ENCODE assay signal across 29 cellular contexts in genomic region chr15:88091444-88092016, GRCh38.
"Had no signal": no experiment of that assay in that cellular context is flagged by ENCODE, and none has a peak within 500 bp of the region (broad histone marks: within the 10 kb centered on the region; RNA-seq: fewer than 3 reads in every experiment).

No MANE protein-coding gene starts in this region.

- H3K27me3 Mint-ChIP-seq: activated CD4-positive, alpha-beta T cell treated with anti-CD3 and anti-CD28 coated beads, Interleukin-2, amount 10 ng/mL, durations not matched to agents 24 days and 14 days; activated naive CD8-positive, alpha-beta T cell; central memory CD8-positive, alpha-beta T cell had no signal

- H3K27ac ChIP-seq: brain microvascular endothelial cell, coronary artery, esophagus muscularis mucosa, foreskin keratinocyte, gastrocnemius medialis, heart left ventricle had no signal

- H3K36me3 Mint-ChIP-seq: activated CD4-positive, alpha-beta memory T cell treated with anti-CD3 and anti-CD28 coated beads for 36 hours; activated naive CD4-positive, alpha-beta T cell treated with anti-CD3 and anti-CD28 coated beads, Interleukin-2, amount 10 ng/mL, durations not matched to agents 7 days and 5 days; activated naive CD8-positive, alpha-beta T cell had no signal

- ATAC-seq: activated CD4-positive, alpha-beta T cell treated with anti-CD3 and anti-CD28 coated beads for 36 hours; activated T-cell treated with anti-CD3 and anti-CD28 coated beads, Interleukin-2, amount 50 U/mL, for 72 hours; foreskin keratinocyte; gastrocnemius medialis; T-helper 17 cell had no signal

- H3K4me3 ChIP-seq: coronary artery, dorsolateral prefrontal cortex, esophagus muscularis mucosa, gastrocnemius medialis, heart left ventricle had no signal

- H3K9me3 ChIP-seq: gastrocnemius medialis had no signal

- H3K27ac Mint-ChIP-seq: activated CD4-positive, alpha-beta memory T cell treated with anti-CD3 and anti-CD28 coated beads for 36 hours; activated CD4-positive, alpha-beta T cell treated with anti-CD3 and anti-CD28 coated beads for 36 hours; activated CD4-positive, alpha-beta T cell treated with anti-CD3 and anti-CD28 coated beads, Interleukin-2, amount 10 ng/mL, durations not matched to agents 24 days and 14 days; activated naive CD4-positive, alpha-beta T cell treated with anti-CD3 and anti-CD28 coated beads, Interleukin-2, amount 10 ng/mL, durations not matched to agents 7 days and 5 days; activated naive CD8-positive, alpha-beta T cell; activated T-cell treated with anti-CD3 and anti-CD28 coated beads, Interleukin-2, amount 50 U/mL, for 24 hours; activated T-cell treated with anti-CD3 and anti-CD28 coated beads, Interleukin-2, amount 50 U/mL, for 72 hours; dendritic cell treated with granulocyte-macrophage colony-stimulating factor and Interleukin-4, amounts not matched to agents 40 ng/mL and 50 ng/mL, for 4 days; T-helper 17 cell; T-helper 2 cell treated with Interferon-gamma antibody and Interleukin-4, amounts not matched to agents 5 μg/mL and 100 μg/mL, for 36 hours had no signal

- H3K4me1 Mint-ChIP-seq: activated CD4-positive, alpha-beta T cell treated with anti-CD3 and anti-CD28 coated beads for 36 hours; activated CD4-positive, alpha-beta T cell treated with anti-CD3 and anti-CD28 coated beads, Interleukin-2, amount 10 ng/mL, durations not matched to agents 24 days and 14 days; activated naive CD4-positive, alpha-beta T cell treated with anti-CD3 and anti-CD28 coated beads, Interleukin-2, amount 10 ng/mL, durations not matched to agents 7 days and 5 days; central memory CD8-positive, alpha-beta T cell; T-helper 17 cell had no signal

- DNase-seq: activated CD4-positive, alpha-beta memory T cell treated with anti-CD3 and anti-CD28 coated beads for 36 hours; activated CD4-positive, alpha-beta T cell treated with anti-CD3 and anti-CD28 coated beads for 36 hours; activated CD4-positive, alpha-beta T cell treated with anti-CD3 and anti-CD28 coated beads, Interleukin-2, amount 10 ng/mL, durations not matched to agents 24 days and 14 days; activated CD4-positive, CD25-positive, alpha-beta regulatory T cell; activated CD4-positive, CD25-positive, alpha-beta regulatory T cell treated with anti-CD3 and anti-CD28 coated beads, Interleukin-2, amount 50 U/mL, for 72 hours; activated CD8-positive, alpha-beta memory T cell treated with anti-CD3 and anti-CD28 coated beads, Interleukin-2, amount 50 U/mL, for 48 hours; activated gamma-delta T cell; activated naive CD4-positive, alpha-beta T cell; activated naive CD4-positive, alpha-beta T cell treated with anti-CD3 and anti-CD28 coated beads, Interleukin-2, amount 10 ng/mL, durations not matched to agents 7 days and 5 days; activated T-cell treated with anti-CD3 and anti-CD28 coated beads for 4 hours; activated T-cell treated with anti-CD3 and anti-CD28 coated beads, Interleukin-2, amount 50 U/mL, for 24 hours; activated T-cell treated with anti-CD3 and anti-CD28 coated beads, Interleukin-2, amount 50 U/mL, for 72 hours; amniotic stem cell; brain microvascular endothelial cell; effector memory CD4-positive, alpha-beta T cell; erythroblast; foreskin keratinocyte; gastrocnemius medialis; glutamatergic neuron; heart left ventricle; T-helper 17 cell; T1000 had no signal

- H3K9me3 Mint-ChIP-seq: activated CD4-positive, alpha-beta memory T cell treated with anti-CD3 and anti-CD28 coated beads for 36 hours; activated CD4-positive, alpha-beta T cell treated with anti-CD3 and anti-CD28 coated beads, Interleukin-2, amount 10 ng/mL, durations not matched to agents 24 days and 14 days; activated naive CD4-positive, alpha-beta T cell treated with anti-CD3 and anti-CD28 coated beads, Interleukin-2, amount 10 ng/mL, durations not matched to agents 7 days and 5 days; activated T-cell treated with anti-CD3 and anti-CD28 coated beads, Interleukin-2, amount 50 U/mL, for 24 hours; central memory CD8-positive, alpha-beta T cell; dendritic cell treated with granulocyte-macrophage colony-stimulating factor and Interleukin-4, amounts not matched to agents 40 ng/mL and 50 ng/mL, for 4 days; T-helper 2 cell treated with Interferon-gamma antibody and Interleukin-4, amounts not matched to agents 5 μg/mL and 100 μg/mL, for 36 hours had no signal

- H3K4me3 Mint-ChIP-seq: activated CD4-positive, alpha-beta memory T cell treated with anti-CD3 and anti-CD28 coated beads for 36 hours; activated CD4-positive, alpha-beta T cell treated with anti-CD3 and anti-CD28 coated beads for 36 hours; activated CD4-positive, alpha-beta T cell treated with anti-CD3 and anti-CD28 coated beads, Interleukin-2, amount 10 ng/mL, durations not matched to agents 24 days and 14 days; activated naive CD4-positive, alpha-beta T cell treated with anti-CD3 and anti-CD28 coated beads, Interleukin-2, amount 10 ng/mL, durations not matched to agents 7 days and 5 days; activated naive CD8-positive, alpha-beta T cell; activated T-cell treated with anti-CD3 and anti-CD28 coated beads, Interleukin-2, amount 50 U/mL, for 24 hours; activated T-cell treated with anti-CD3 and anti-CD28 coated beads, Interleukin-2, amount 50 U/mL, for 72 hours; central memory CD8-positive, alpha-beta T cell; dendritic cell treated with granulocyte-macrophage colony-stimulating factor and Interleukin-4, amounts not matched to agents 40 ng/mL and 50 ng/mL, for 4 days; T-helper 17 cell; T-helper 2 cell treated with Interferon-gamma antibody and Interleukin-4, amounts not matched to agents 5 μg/mL and 100 μg/mL, for 36 hours had no signal

- H3K4me1 ChIP-seq: foreskin keratinocyte, gastrocnemius medialis had no signal

- H3K36me3 ChIP-seq: brain microvascular endothelial cell, esophagus muscularis mucosa, gastrocnemius medialis, heart left ventricle had no signal

- H3K27me3 ChIP-seq: brain microvascular endothelial cell, dorsolateral prefrontal cortex, esophagus muscularis mucosa, foreskin keratinocyte, heart left ventricle had no signal
